ENCODE assay signal across 16 cellular contexts in the genomic region with DNA sequence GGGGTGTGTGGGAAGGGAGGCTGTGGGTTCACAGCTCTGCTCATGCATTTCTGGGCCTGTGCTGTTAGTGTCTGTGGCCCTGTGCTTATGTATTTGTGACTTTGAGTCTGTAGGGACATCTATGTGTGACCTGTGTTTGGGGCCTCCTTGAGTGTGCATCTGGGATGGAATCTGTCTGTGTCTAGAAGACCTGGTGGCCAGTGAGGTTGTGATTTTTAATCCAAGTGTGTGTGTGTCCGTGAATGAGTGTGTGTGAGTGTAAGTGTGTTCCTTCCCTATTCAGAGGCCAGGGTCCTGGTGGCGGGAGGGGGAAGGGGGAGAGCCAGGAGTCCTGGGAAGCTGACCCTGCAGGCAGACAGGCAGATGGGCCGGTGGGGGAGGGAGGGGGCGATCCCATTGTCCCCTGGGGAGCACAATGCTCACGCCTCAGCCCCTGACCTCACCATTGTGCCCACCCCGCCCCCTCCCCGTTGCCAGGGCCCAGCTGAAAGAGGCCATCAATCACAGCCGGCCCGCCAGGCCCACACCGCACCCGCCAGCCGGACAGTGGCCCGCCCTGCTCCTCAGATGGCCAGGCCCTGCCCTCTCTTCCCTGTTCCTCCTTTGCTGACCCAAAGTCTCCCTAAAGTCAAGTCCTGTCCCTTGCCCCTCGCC. TPM values are rescaled to one million over a fixed set of nuclear protein-coding genes. Genes with fewer than 3 reads are reported as not detected.
DNase-seq lines count a peak whose midpoint lies in the region; ATAC-seq lines count a peak whose summit lies in the region.
"Had no signal": no experiment of that assay in that cellular context is flagged by ENCODE, and none has a peak within 500 bp of the region (broad histone marks: within the 10 kb centered on the region; RNA-seq: fewer than 3 reads in every experiment).

No MANE protein-coding gene starts in this region.

- H3K27ac Mint-ChIP-seq in activated T-cell treated with anti-CD3 and anti-CD28 coated beads, Interleukin-2, amount 50 U/mL, for 72 hours: no peak overlapping the region
- H3K27ac Mint-ChIP-seq in activated naive CD8-positive, alpha-beta T cell treated with anti-CD3 and anti-CD28 coated beads, Interleukin-2, amount 50 U/mL, for 24 hours: peak overlapping the region; percentile 0
- peak overlapping the region; percentile 33 for H3K27ac Mint-ChIP-seq in memory B cell
- peak overlapping the region; percentile 36 for H3K27ac Mint-ChIP-seq in stimulated activated memory B cell treated with anti-CD40 and anti-IgM and Interleukin-4, amounts not matched to agents 10 μg/mL and 1 μg/mL and 100 μg/mL, for 72 hours
- H3K27ac Mint-ChIP-seq: activated naive CD4-positive, alpha-beta T cell treated with anti-CD3 and anti-CD28 coated beads, Interleukin-2, amount 50 U/mL, for 72 hours; IgD-negative memory B cell; stimulated activated naive CD8-positive, alpha-beta T cell treated with anti-CD3 and anti-CD28 coated beads, Interleukin-15, Interleukin-2, amounts not matched to agents 100 ng/mL and 50 ng/mL, for 24 hours had no signal

- ATAC-seq in activated T-cell treated with anti-CD3 and anti-CD28 coated beads, Interleukin-2, amount 50 U/mL, for 72 hours (replicated peaks in 1 of 2): no peak
- ATAC-seq in activated naive CD8-positive, alpha-beta T cell treated with anti-CD3 and anti-CD28 coated beads, Interleukin-2, amount 50 U/mL, for 24 hours: no peak
- ATAC-seq in memory B cell (ENCODE audit: low read depth) (no peak), left colon (no peak), left lobe of liver (no peak)
- no peak for ATAC-seq in stimulated activated memory B cell treated with anti-CD40 and anti-IgM and Interleukin-4, amounts not matched to agents 10 μg/mL and 1 μg/mL and 100 μg/mL, for 72 hours
- ATAC-seq: activated naive CD4-positive, alpha-beta T cell treated with anti-CD3 and anti-CD28 coated beads, Interleukin-2, amount 50 U/mL, for 72 hours had no signal

- H3K4me1 Mint-ChIP-seq in activated T-cell treated with anti-CD3 and anti-CD28 coated beads, Interleukin-2, amount 50 U/mL, for 72 hours (ENCODE audit: low read depth): peaks cover 43% of the 10 kb centered on the region
- peaks cover 36% of the 10 kb centered on the region for H3K4me1 Mint-ChIP-seq in activated naive CD8-positive, alpha-beta T cell treated with anti-CD3 and anti-CD28 coated beads, Interleukin-2, amount 50 U/mL, for 24 hours
- H3K4me1 Mint-ChIP-seq in memory B cell: peaks cover 27% of the 10 kb centered on the region
- peaks cover 59% of the 10 kb centered on the region for H3K4me1 Mint-ChIP-seq in stimulated activated memory B cell treated with anti-CD40 and anti-IgM and Interleukin-4, amounts not matched to agents 10 μg/mL and 1 μg/mL and 100 μg/mL, for 72 hours

- DNase-seq in activated T-cell treated with anti-CD3 and anti-CD28 coated beads, Interleukin-2, amount 50 U/mL, for 1 hour: peak; percentile 14
- DNase-seq in activated T-cell treated with anti-CD3 and anti-CD28 coated beads, Interleukin-2, amount 50 U/mL, for 72 hours: no peak
- DNase-seq in activated naive CD8-positive, alpha-beta T cell treated with anti-CD3 and anti-CD28 coated beads, Interleukin-2, amount 50 U/mL, for 24 hours: no peak
- no peak for DNase-seq in memory B cell (ENCODE audit: low spot score in 2 of 2)
- DNase-seq in anterior cingulate cortex (lab: John Stamatoyannopoulos, UW): no peak
- no peak for DNase-seq in left colon
- no peak for DNase-seq in left lobe of liver (ENCODE audit: low spot score)
- DNase-seq: ACHN; central memory CD4-positive, alpha-beta T cell; GF-D8; NCI-H1048; NCI-H226 had no signal

- H3K4me3 Mint-ChIP-seq in activated T-cell treated with anti-CD3 and anti-CD28 coated beads, Interleukin-2, amount 50 U/mL, for 72 hours: no peak overlapping the region
- H3K4me3 Mint-ChIP-seq in activated naive CD8-positive, alpha-beta T cell treated with anti-CD3 and anti-CD28 coated beads, Interleukin-2, amount 50 U/mL, for 24 hours: no peak overlapping the region
- H3K4me3 Mint-ChIP-seq in memory B cell: no peak overlapping the region
- H3K4me3 Mint-ChIP-seq in stimulated activated memory B cell treated with anti-CD40 and anti-IgM and Interleukin-4, amounts not matched to agents 10 μg/mL and 1 μg/mL and 100 μg/mL, for 72 hours: no peak overlapping the region
- H3K4me3 Mint-ChIP-seq: IgD-negative memory B cell; stimulated activated naive CD8-positive, alpha-beta T cell treated with anti-CD3 and anti-CD28 coated beads, Interleukin-15, Interleukin-2, amounts not matched to agents 100 ng/mL and 50 ng/mL, for 24 hours had no signal

- no peaks in the 10 kb centered on the region for H3K36me3 Mint-ChIP-seq in activated T-cell treated with anti-CD3 and anti-CD28 coated beads, Interleukin-2, amount 50 U/mL, for 72 hours (ENCODE audit: insufficient read depth in 2 of 2)
- H3K36me3 Mint-ChIP-seq in activated naive CD8-positive, alpha-beta T cell treated with anti-CD3 and anti-CD28 coated beads, Interleukin-2, amount 50 U/mL, for 24 hours (ENCODE audit: low read depth): no peaks in the 10 kb centered on the region
- no peaks in the 10 kb centered on the region for H3K36me3 Mint-ChIP-seq in memory B cell
- no peaks in the 10 kb centered on the region for H3K36me3 Mint-ChIP-seq in stimulated activated memory B cell treated with anti-CD40 and anti-IgM and Interleukin-4, amounts not matched to agents 10 μg/mL and 1 μg/mL and 100 μg/mL, for 72 hours
- H3K36me3 Mint-ChIP-seq: activated naive CD4-positive, alpha-beta T cell treated with anti-CD3 and anti-CD28 coated beads, Interleukin-2, amount 50 U/mL, for 72 hours; IgD-negative memory B cell had no signal

- peaks cover 5% of the 10 kb centered on the region for H3K27me3 Mint-ChIP-seq in activated T-cell treated with anti-CD3 and anti-CD28 coated beads, Interleukin-2, amount 50 U/mL, for 72 hours (ENCODE audit: low read depth)
- no peaks in the 10 kb centered on the region for H3K27me3 Mint-ChIP-seq in activated naive CD8-positive, alpha-beta T cell treated with anti-CD3 and anti-CD28 coated beads, Interleukin-2, amount 50 U/mL, for 24 hours
- no peaks in the 10 kb centered on the region for H3K27me3 Mint-ChIP-seq in memory B cell
- no peaks in the 10 kb centered on the region for H3K27me3 Mint-ChIP-seq in stimulated activated memory B cell treated with anti-CD40 and anti-IgM and Interleukin-4, amounts not matched to agents 10 μg/mL and 1 μg/mL and 100 μg/mL, for 72 hours
- H3K27me3 Mint-ChIP-seq: IgD-negative memory B cell; stimulated activated naive CD8-positive, alpha-beta T cell treated with anti-CD3 and anti-CD28 coated beads, Interleukin-15, Interleukin-2, amounts not matched to agents 100 ng/mL and 50 ng/mL, for 24 hours had no signal

- no peaks in the 10 kb centered on the region for H3K9me3 Mint-ChIP-seq in activated T-cell treated with anti-CD3 and anti-CD28 coated beads, Interleukin-2, amount 50 U/mL, for 72 hours
- H3K9me3 Mint-ChIP-seq in activated naive CD8-positive, alpha-beta T cell treated with anti-CD3 and anti-CD28 coated beads, Interleukin-2, amount 50 U/mL, for 24 hours: no peaks in the 10 kb centered on the region
- no peaks in the 10 kb centered on the region for H3K9me3 Mint-ChIP-seq in memory B cell
- H3K9me3 Mint-ChIP-seq in stimulated activated memory B cell treated with anti-CD40 and anti-IgM and Interleukin-4, amounts not matched to agents 10 μg/mL and 1 μg/mL and 100 μg/mL, for 72 hours: no peaks in the 10 kb centered on the region
- H3K9me3 Mint-ChIP-seq: activated naive CD4-positive, alpha-beta T cell treated with anti-CD3 and anti-CD28 coated beads, Interleukin-2, amount 50 U/mL, for 72 hours; IgD-negative memory B cell; stimulated activated naive CD8-positive, alpha-beta T cell treated with anti-CD3 and anti-CD28 coated beads, Interleukin-15, Interleukin-2, amounts not matched to agents 100 ng/mL and 50 ng/mL, for 24 hours had no signal

- intact Hi-C loops in left colon (cut with DNase I, micrococcal nuclease): loop anchor here (10.0 kb wide), 1 partner anchor 190 kb away; the partner anchor contains the start of gene RAB13 (in 2 of the 2)

RNA-seq across cellular contexts. Expression of gene SLC27A3, which starts 19.6 kb away (rescaled TPM):
- total RNA-seq in activated T-cell treated with anti-CD3 and anti-CD28 coated beads, Interleukin-2, amount 50 U/mL, for 72 hours: 1 to 10 TPM; 5.6 to 8.3 TPM
- total RNA-seq in left colon (10 to 100 TPM; 22.5 to 24.8 TPM), left lobe of liver (60.7 TPM)
